Comparison of ENCODE assay signal across 1 cellular context in genomic region chr17:45813051-45813731, GRCh38.
TF ChIP-seq lines count a peak whose summit lies in the region.

No MANE protein-coding gene starts in this region.

TF ChIP-seq in GM23338, 12 proteins besides CTCF, POLR2A, EP300 and RAD21 (continued from another document):
- TF ChIP-seq REST (IDR thresholded peaks at IDR 0.05; ENCODE audit: unreplicated experiment) (no peak), ZNF462 (CRISPR knock-in tag; IDR thresholded peaks at IDR 0.05) (no peak), EZH2 (IDR thresholded peaks at IDR 0.05; ENCODE audit: low read depth, unreplicated experiment) (no peak)
